9 cellular contexts compared by ENCODE assay signal in the genomic region with DNA sequence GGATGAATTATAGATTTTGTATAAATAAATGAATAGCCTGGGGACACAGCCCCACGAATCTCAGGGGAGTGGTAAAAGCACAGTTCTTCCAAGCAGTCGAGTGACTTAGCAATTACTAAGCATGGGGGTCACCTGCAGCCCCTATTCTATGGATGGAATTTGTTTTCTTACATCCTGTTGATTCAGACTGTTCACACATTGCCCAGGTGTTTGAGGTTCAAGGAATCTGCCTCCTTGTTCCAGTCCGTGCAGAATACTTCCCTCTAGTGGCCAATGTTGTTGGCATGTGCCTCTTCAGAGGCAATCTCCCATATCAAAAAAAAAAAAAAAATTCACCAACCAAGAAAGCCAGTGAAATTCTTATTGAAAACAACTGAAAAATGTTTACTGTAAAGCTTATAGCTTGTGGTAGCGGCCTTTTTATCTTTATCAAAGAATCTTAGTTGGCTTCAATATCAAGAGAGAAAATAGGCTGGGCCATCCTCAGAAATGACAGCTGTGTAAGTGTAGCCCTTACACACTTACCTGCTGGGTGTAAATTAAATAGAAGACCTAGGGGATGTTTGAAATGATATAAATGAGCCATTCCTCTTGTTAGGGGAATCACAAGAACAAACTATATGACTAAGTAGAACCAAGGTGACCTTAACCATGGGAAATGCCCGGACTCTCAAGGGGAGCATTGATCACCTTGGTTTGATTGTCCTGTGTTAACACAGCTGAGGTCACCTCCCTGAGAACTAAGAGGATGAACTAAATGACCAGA. TPM values are rescaled to one million over a fixed set of nuclear protein-coding genes. Genes with fewer than 3 reads are reported as not detected.
DNase-seq lines count a peak whose midpoint lies in the region; ATAC-seq, FAIRE-seq and TF ChIP-seq lines count a peak whose summit lies in the region.
"Had no signal": no experiment of that assay in that cellular context is flagged by ENCODE, and none has a peak within 500 bp of the region (broad histone marks: within the 10 kb centered on the region; RNA-seq: fewer than 3 reads in every experiment).

No MANE protein-coding gene starts in this region.

- DNase-seq in D341Med (ENCODE audit: low spot score) (peak; percentile 43), H54 (ENCODE audit: insufficient read length, low spot score) (peak; percentile 29), NCI-H2196 treated with DMSO at 0.1 percent for 48 hours (lab: John Stamatoyannopoulos, UW; ENCODE audit: unreplicated experiment) (peak; percentile 31), globus pallidus (ENCODE audit: low spot score) (peak; percentile 11), psoas muscle (no peak)
- peak; percentile 57 for DNase-seq in activated CD8-positive, alpha-beta T cell treated with anti-CD3 and anti-CD28 coated beads, Interleukin-2, amount 10 ng/mL, durations not matched to agents 7 days and 5 days
- DNase-seq in activated CD4-positive, CD25-positive, alpha-beta regulatory T cell treated with anti-CD3 and anti-CD28 coated beads, Interleukin-2, amount 50 U/mL, for 72 hours: no peak

- H3K27ac Mint-ChIP-seq in activated CD8-positive, alpha-beta T cell treated with anti-CD3 and anti-CD28 coated beads, Interleukin-2, amount 10 ng/mL, durations not matched to agents 7 days and 5 days: no peak overlapping the region

- H3K4me1 ChIP-seq in psoas muscle: no peaks in the 10 kb centered on the region

- CTCF ChIA-PET in activated CD8-positive, alpha-beta T cell treated with anti-CD3 and anti-CD28 coated beads, Interleukin-2, amount 10 ng/mL, durations not matched to agents 7 days and 5 days (lab: Charles Lee): interaction anchor here (0.6 to 5.8 kb wide), 34 partner anchors 8 to 931 kb away, joined by 3 to 49 read pairs (median 4); partner anchors contain the start of genes LIPN and RNLS

- ATAC-seq in activated CD8-positive, alpha-beta T cell treated with anti-CD3 and anti-CD28 coated beads, Interleukin-2, amount 10 ng/mL, durations not matched to agents 7 days and 5 days: peak; percentile 82
- ATAC-seq in psoas muscle (peak in 1 of 4 donors; percentile 55), HG03039 (IDR thresholded peaks at IDR 0.05; ENCODE audit: unreplicated experiment) (no peak)

- no peak overlapping the region for H3K27ac ChIP-seq in psoas muscle

- 41 to 45% (median 42%) methylated on average over 5 of the region's 5 CpGs for WGBS in psoas muscle, 3 donors

- H3K36me3 Mint-ChIP-seq in activated CD8-positive, alpha-beta T cell treated with anti-CD3 and anti-CD28 coated beads, Interleukin-2, amount 10 ng/mL, durations not matched to agents 7 days and 5 days (ENCODE audit: low read depth): no peaks in the 10 kb centered on the region

- peaks cover 2% of the 10 kb centered on the region for H3K27me3 Mint-ChIP-seq in activated CD8-positive, alpha-beta T cell treated with anti-CD3 and anti-CD28 coated beads, Interleukin-2, amount 10 ng/mL, durations not matched to agents 7 days and 5 days (ENCODE audit: low read depth)

- peaks cover 13% of the 10 kb centered on the region for H3K4me1 Mint-ChIP-seq in activated CD8-positive, alpha-beta T cell treated with anti-CD3 and anti-CD28 coated beads, Interleukin-2, amount 10 ng/mL, durations not matched to agents 7 days and 5 days (ENCODE audit: low read depth)

- peak; percentile 51 for TF ChIP-seq CTCF in psoas muscle (IDR thresholded peaks at IDR 0.05)

- no peaks in the 10 kb centered on the region for H3K9me3 ChIP-seq in psoas muscle

- no peak overlapping the region for H3K4me3 Mint-ChIP-seq in activated CD8-positive, alpha-beta T cell treated with anti-CD3 and anti-CD28 coated beads, Interleukin-2, amount 10 ng/mL, durations not matched to agents 7 days and 5 days

- no peak for TF ChIP-seq POLR2A in H54 (IDR thresholded peaks at IDR 0.05; ENCODE audit: low read depth, low read length)

- peak; percentile 93 for FAIRE-seq in H54 (lab: Jason Lieb, UNC)
- FAIRE-seq: TTC549 had no signal

- POLR2A ChIA-PET in activated CD8-positive, alpha-beta T cell treated with anti-CD3 and anti-CD28 coated beads, Interleukin-2, amount 10 ng/mL, durations not matched to agents 7 days and 5 days (lab: Charles Lee): interaction anchor here (0.7 kb wide), 1 partner anchor 14 kb away, joined by 3 read pairs; no protein-coding TSS in a partner anchor

- H3K9me3 Mint-ChIP-seq in activated CD8-positive, alpha-beta T cell treated with anti-CD3 and anti-CD28 coated beads, Interleukin-2, amount 10 ng/mL, durations not matched to agents 7 days and 5 days (ENCODE audit: insufficient read depth): no peaks in the 10 kb centered on the region

- intact Hi-C loops in psoas muscle (cut with DNase I): loop anchor here in 1 of 2 donors (10.0 kb wide), 1 partner anchor 126 kb away; no protein-coding TSS in a partner anchor

- no peaks in the 10 kb centered on the region for H3K36me3 ChIP-seq in psoas muscle (ENCODE audit: insufficient read depth in 1 of 2, low read depth in 1 of 2)

- H3K27me3 ChIP-seq in psoas muscle (ENCODE audit: insufficient read depth in 3 of 3, low read length in 2 of 3): peaks cover 0 to 9% (median 0%) of the 10 kb centered on the region in 3 donors

- no peak overlapping the region for H3K4me3 ChIP-seq in psoas muscle

RNA-seq across cellular contexts. Expression of gene LIPM, which starts 7.8 kb away (rescaled TPM):
- not detected for total RNA-seq in activated CD8-positive, alpha-beta T cell treated with anti-CD3 and anti-CD28 coated beads, Interleukin-2, amount 10 ng/mL, durations not matched to agents 7 days and 5 days
- not detected for total RNA-seq in psoas muscle
- not detected for polyA plus RNA-seq in psoas muscle

RNA-seq across cellular contexts. Expression of gene ANKRD22, which starts 41.3 kb away (rescaled TPM):
- total RNA-seq in activated CD8-positive, alpha-beta T cell treated with anti-CD3 and anti-CD28 coated beads, Interleukin-2, amount 10 ng/mL, durations not matched to agents 7 days and 5 days: under 1 TPM in 1 of 2 experiments, not detected in 1; 0.45 TPM
- total RNA-seq in psoas muscle: not detected
- polyA plus RNA-seq in psoas muscle: under 1 TPM in 2 of 3 donors, not detected in 1; 0.01 to 0.05 TPM

RNA-seq across cellular contexts. Expression of gene LIPN, which starts 50.6 kb away (rescaled TPM):
- total RNA-seq in activated CD8-positive, alpha-beta T cell treated with anti-CD3 and anti-CD28 coated beads, Interleukin-2, amount 10 ng/mL, durations not matched to agents 7 days and 5 days: not detected
- not detected for total RNA-seq in psoas muscle
- polyA plus RNA-seq in psoas muscle: not detected

Comparison
In these comparisons a context has a peak if more than half of its experiments do, and no peak if none do; other contexts are left out.
1. DNase-seq: peak in D341Med (single experiment), H54 (single experiment), NCI-H2196 treated with DMSO at 0.1 percent for 48 hours (single experiment), activated CD8-positive, alpha-beta T cell treated with anti-CD3 and anti-CD28 coated beads, Interleukin-2, amount 10 ng/mL, durations not matched to agents 7 days and 5 days (single experiment) and globus pallidus (single experiment); none in psoas muscle (0 of 2) and activated CD4-positive, CD25-positive, alpha-beta regulatory T cell treated with anti-CD3 and anti-CD28 coated beads, Interleukin-2, amount 50 U/mL, for 72 hours (single experiment).